15 cellular contexts compared by ENCODE assay signal in genomic region chr1:120844945-120845330, GRCh38. TPM values are rescaled to one million over a fixed set of nuclear protein-coding genes. Genes with fewer than 3 reads are reported as not detected.
A peak's percentile ranks its signal among the peaks of the same experiment; 100 is the strongest.
DNase-seq lines count a peak whose midpoint lies in the region; ATAC-seq and TF ChIP-seq lines count a peak whose summit lies in the region.
"Not testable (repeated sequence)": the region's sequence is repeated elsewhere in the genome, so short reads cannot be mapped to it uniquely, and the experiment has no call there.
"Had no signal": no experiment of that assay in that cellular context is flagged by ENCODE, and none has a peak within 500 bp of the region (broad histone marks: within the 10 kb centered on the region; RNA-seq: fewer than 3 reads in every experiment).

No MANE protein-coding gene starts in this region.

- not testable (repeated sequence) for H3K23me2 ChIP-seq in H9 (ENCODE audit: insufficient read length, low read depth, low read length, poor library complexity, severe bottlenecking)

- H3K9ac ChIP-seq in H9 (ENCODE audit: extremely low read depth, insufficient read length, low read length); SK-N-MC (ENCODE audit: insufficient read length): not testable (repeated sequence)

- H3K79me2 ChIP-seq in H9 (ENCODE audit: insufficient read depth, low read length): not testable (repeated sequence)

- H3K4me3 Mint-ChIP-seq in H9 (peak overlapping the region; percentile 79 to 87), nephron (peak overlapping the region; percentile 76 to 87 (median 79))
- H3K4me3 Mint-ChIP-seq in activated CD8-positive, alpha-beta memory T cell treated with anti-CD3 and anti-CD28 coated beads, Interleukin-2, amount 10 ng/mL, durations not matched to agents 7 days and 5 days: peak overlapping the region; percentile 91

- H3K27ac Mint-ChIP-seq in H9, nephron: not testable (repeated sequence)
- peak overlapping the region; percentile 83 for H3K27ac Mint-ChIP-seq in activated CD8-positive, alpha-beta memory T cell treated with anti-CD3 and anti-CD28 coated beads, Interleukin-2, amount 10 ng/mL, durations not matched to agents 7 days and 5 days

- DNase-seq in AG04450 (ENCODE audit: low read depth, low spot score); H9; SK-N-MC (ENCODE audit: low read depth, low spot score); activated CD8-positive, alpha-beta memory T cell treated with anti-CD3 and anti-CD28 coated beads, Interleukin-2, amount 10 ng/mL, durations not matched to agents 7 days and 5 days; brain microvascular endothelial cell; foreskin fibroblast: not testable (repeated sequence)
- peak; percentile 56 for DNase-seq in spleen

- H4K5ac ChIP-seq in H9 (ENCODE audit: insufficient read length, low read depth, low read length): not testable (repeated sequence)

- H3K4me1 ChIP-seq in H9 (ENCODE audit: insufficient read depth, low read length); spleen: not testable (repeated sequence)

- H3K27me3 Mint-ChIP-seq in H9 (ENCODE audit: low read depth); activated CD8-positive, alpha-beta memory T cell treated with anti-CD3 and anti-CD28 coated beads, Interleukin-2, amount 10 ng/mL, durations not matched to agents 7 days and 5 days; nephron (ENCODE audit: low read depth): not testable (repeated sequence)

- H4K20me1 ChIP-seq in H9 (ENCODE audit: control insufficient read depth, insufficient read depth, insufficient read length): not testable (repeated sequence)

- not testable (repeated sequence) for H3T11ph ChIP-seq in H9 (ENCODE audit: low read length)

- H3K23ac ChIP-seq in H9 (ENCODE audit: insufficient read length, low read depth, low read length): not testable (repeated sequence)

- not testable (repeated sequence) for H2BK15ac ChIP-seq in H9 (ENCODE audit: low read depth, low read length)

- WGBS in H9 (ENCODE audit: extremely low coverage, insufficient read length, low lambda C conversion rate): no CpG with 5 or more reads among the region's 21 CpGs
- WGBS in spleen, 5 donors: 4 to 10% (median 9%) methylated on average over 10 to 15 of the region's 21 CpGs; no CpG with 5 or more reads in 2 of the 5 donors

- H3K14ac ChIP-seq in H9 (ENCODE audit: insufficient read depth, low read length): not testable (repeated sequence)

- not testable (repeated sequence) for H3K27me3 ChIP-seq in AG04450 (ENCODE audit: control insufficient read depth, insufficient read depth, low read length); H9 (ENCODE audit: insufficient read depth, low read length); brain microvascular endothelial cell (replicated peaks); spleen (replicated peaks in 1 of 7)

- not testable (repeated sequence) for ATAC-seq in activated CD8-positive, alpha-beta memory T cell treated with anti-CD3 and anti-CD28 coated beads, Interleukin-2, amount 10 ng/mL, durations not matched to agents 7 days and 5 days

- not testable (repeated sequence) for H2AK5ac ChIP-seq in H9 (ENCODE audit: insufficient read length, low read length)

- TF ChIP-seq POLR2A in spleen (IDR thresholded peaks at IDR 0.05): not testable (repeated sequence)

- not testable (repeated sequence) for H3K79me1 ChIP-seq in H9 (ENCODE audit: insufficient read depth, low read depth, low read length, poor library complexity, severe bottlenecking)

- not testable (repeated sequence) for H3K9me3 Mint-ChIP-seq in H9; activated CD8-positive, alpha-beta memory T cell treated with anti-CD3 and anti-CD28 coated beads, Interleukin-2, amount 10 ng/mL, durations not matched to agents 7 days and 5 days (ENCODE audit: low read depth); nephron

- not testable (repeated sequence) for H2BK20ac ChIP-seq in H9 (ENCODE audit: low read depth, low read length, poor library complexity, severe bottlenecking)

- H3K4me3 ChIP-seq in AG04450 (ENCODE audit: low read depth, low read length) (peak overlapping the region; percentile 42), SK-N-MC (peak overlapping the region; percentile 77), brain microvascular endothelial cell (ENCODE audit: low read depth, low read length) (peak overlapping the region; percentile 38), foreskin fibroblast (ENCODE audit: low read depth in 1 of 2, low read length in 2 of 2) (peak overlapping the region; percentile 18 to 41), spleen (peak overlapping the region in 2 of 8 donors; percentile 50 to 64)

- not testable (repeated sequence) for H2BK5ac ChIP-seq in H9 (ENCODE audit: insufficient read length, low read length)

- not testable (repeated sequence) for H3K36me3 Mint-ChIP-seq in H9 (ENCODE audit: insufficient read depth in 1 of 3, low read depth in 3 of 3); activated CD8-positive, alpha-beta memory T cell treated with anti-CD3 and anti-CD28 coated beads, Interleukin-2, amount 10 ng/mL, durations not matched to agents 7 days and 5 days; nephron (ENCODE audit: low read depth)

- POLR2A ChIA-PET in AG04450 (lab: Yijun Ruan, JAX): not testable (repeated sequence)

- H3K4me1 Mint-ChIP-seq in H9; activated CD8-positive, alpha-beta memory T cell treated with anti-CD3 and anti-CD28 coated beads, Interleukin-2, amount 10 ng/mL, durations not matched to agents 7 days and 5 days; nephron: not testable (repeated sequence)

- H4K91ac ChIP-seq in H9 (ENCODE audit: insufficient read length, low read depth, low read length): not testable (repeated sequence)

- not testable (repeated sequence) for H3K18ac ChIP-seq in H9 (ENCODE audit: insufficient read length, low read depth, low read length)

- TF ChIP-seq CTCF in AG04450 (IDR thresholded peaks at IDR 0.05; ENCODE audit: low read depth, low read length); H9 (conservative IDR thresholded peaks at IDR 0.05); brain microvascular endothelial cell (IDR thresholded peaks at IDR 0.05; ENCODE audit: low read depth, low read length, missing control alignments); foreskin fibroblast (IDR thresholded peaks at IDR 0.05; ENCODE audit: low read depth, low read length); spleen (IDR thresholded peaks at IDR 0.05 in 8 of 11, conservative IDR thresholded peaks at IDR 0.05 in 3 of 11): not testable (repeated sequence)
- TF ChIP-seq CTCF in nephron (IDR thresholded peaks at IDR 0.05; ENCODE audit: unreplicated experiment in 3 of 3): peak in 1 of 3 experiments; percentile 8

- not testable (repeated sequence) for H3K9me3 ChIP-seq in AG04450 (ENCODE audit: control insufficient read depth, insufficient read depth, low read length); H9 (ENCODE audit: control insufficient read depth, low read depth, low read length); SK-N-MC (ENCODE audit: low read depth, low read length); spleen

- intact Hi-C loops in spleen (cut with DNase I; ENCODE audit: low total_unique reads): not testable (repeated sequence)

- not testable (repeated sequence) for H3K4ac ChIP-seq in H9 (ENCODE audit: low read depth, low read length)

- in situ Hi-C loops in brain microvascular endothelial cell (cut with HindIII; ENCODE audit: low pct_ligation_motif_present, low sequenced_read_pairs): not testable (repeated sequence)

- H3K56ac ChIP-seq in H9 (ENCODE audit: insufficient read length, low read depth, low read length): not testable (repeated sequence)

- not testable (repeated sequence) for H4K8ac ChIP-seq in H9 (replicated peaks; ENCODE audit: insufficient read length, low read depth, low read length)

- not testable (repeated sequence) for H3K4me2 ChIP-seq in H9 (ENCODE audit: insufficient read depth, insufficient read length, low read length)

- not testable (repeated sequence) for H3K36me3 ChIP-seq in SK-N-MC (ENCODE audit: insufficient read depth, low read length); brain microvascular endothelial cell (replicated peaks); spleen

- H2BK120ac ChIP-seq in H9 (ENCODE audit: low read depth, low read length, poor library complexity, severe bottlenecking): not testable (repeated sequence)

- H2BK12ac ChIP-seq in H9 (ENCODE audit: insufficient read length, low read depth, low read length): not testable (repeated sequence)

- H2AFZ ChIP-seq in H9 (ENCODE audit: low read length): not testable (repeated sequence)

- not testable (repeated sequence) for H3K27ac ChIP-seq in AG04450 (ENCODE audit: low read depth, low read length); H9 (ENCODE audit: insufficient read length, low read depth, low read length); SK-N-MC; brain microvascular endothelial cell
- H3K27ac ChIP-seq in spleen: peak overlapping the region in 2 of 8 donors; percentile 84 to 91

- CTCF ChIA-PET in AG04450 (lab: Charles Lee); activated CD8-positive, alpha-beta memory T cell treated with anti-CD3 and anti-CD28 coated beads, Interleukin-2, amount 10 ng/mL, durations not matched to agents 7 days and 5 days (lab: Charles Lee): not testable (repeated sequence)

RNA-seq across cellular contexts. Expression of gene PPIAL4A, which starts 44.6 kb away (rescaled TPM):
- 0.43 TPM in 1 of 2 replicates, not detected in the other for polyA plus RNA-seq in AG04450 (2011; rRNA removed)
- not detected in 2 replicates for polyA minus RNA-seq in AG04450 (2011; rRNA and poly(A)+ RNA removed)
- total RNA-seq in H9 (2021): not detected in 2 replicates
- not detected for total RNA-seq in activated CD8-positive, alpha-beta memory T cell treated with anti-CD3 and anti-CD28 coated beads, Interleukin-2, amount 10 ng/mL, durations not matched to agents 7 days and 5 days
- total RNA-seq in spleen: not detected
- not detected for polyA plus RNA-seq in spleen
- total RNA-seq: Caco-2, cardiac septum, H4, left colon, mucosa of descending colon, Right ventricle myocardium inferior had no signal
- polyA plus RNA-seq: A549 had no signal
